ENCODE assay signal across 9 cellular contexts in genomic region chr6:158605266-158605878, GRCh38. TPM values are rescaled to one million over a fixed set of nuclear protein-coding genes. Genes with fewer than 3 reads are reported as not detected.
A peak's percentile ranks its signal among the peaks of the same experiment; 100 is the strongest.
DNase-seq lines count a peak whose midpoint lies in the region; ATAC-seq lines count a peak whose summit lies in the region.
"Had no signal": no experiment of that assay in that cellular context is flagged by ENCODE, and none has a peak within 500 bp of the region (broad histone marks: within the 10 kb centered on the region; RNA-seq: fewer than 3 reads in every experiment).

No MANE protein-coding gene starts in this region.

- H3K36me3 ChIP-seq in naive thymus-derived CD4-positive, alpha-beta T cell (ENCODE audit: control insufficient read depth in 2 of 3, insufficient read depth in 3 of 3, low read length in 3 of 3), result peaks cover 7 to 65% (median 25%) of the 10 kb centered on the region in 3 experiments

- H3K9me3 ChIP-seq in naive thymus-derived CD4-positive, alpha-beta T cell (ENCODE audit: control insufficient read depth in 2 of 3, low read length in 3 of 3), result no peaks in the 10 kb centered on the region

- H3K36me3 Mint-ChIP-seq in naive thymus-derived CD4-positive, alpha-beta T cell, result peaks cover 11 to 60% (median 18%) of the 10 kb centered on the region in 5 donors
- H3K36me3 Mint-ChIP-seq in stimulated activated naive CD8-positive, alpha-beta T cell treated with anti-CD3 and anti-CD28 coated beads, Interleukin-15, Interleukin-2, amounts not matched to agents 100 ng/mL and 50 ng/mL, for 24 hours (ENCODE audit: low read depth), result peaks cover 66% of the 10 kb centered on the region

- H3K4me3 Mint-ChIP-seq in naive thymus-derived CD4-positive, alpha-beta T cell, result no peak overlapping the region
- no peak overlapping the region for H3K4me3 Mint-ChIP-seq in stimulated activated naive CD8-positive, alpha-beta T cell treated with anti-CD3 and anti-CD28 coated beads, Interleukin-15, Interleukin-2, amounts not matched to agents 100 ng/mL and 50 ng/mL, for 24 hours
- H3K4me3 Mint-ChIP-seq: IgD-negative memory B cell had no signal

- H3K9me3 Mint-ChIP-seq in naive thymus-derived CD4-positive, alpha-beta T cell, result peaks cover 0 to 2% (median 0%) of the 10 kb centered on the region in 11 donors
- no peaks in the 10 kb centered on the region for H3K9me3 Mint-ChIP-seq in stimulated activated naive CD8-positive, alpha-beta T cell treated with anti-CD3 and anti-CD28 coated beads, Interleukin-15, Interleukin-2, amounts not matched to agents 100 ng/mL and 50 ng/mL, for 24 hours
- H3K9me3 Mint-ChIP-seq: IgD-negative memory B cell had no signal

- H3K4me3 ChIP-seq in naive thymus-derived CD4-positive, alpha-beta T cell (ENCODE audit: low read length), result no peak overlapping the region

- H3K4me1 ChIP-seq in naive thymus-derived CD4-positive, alpha-beta T cell (ENCODE audit: control insufficient read depth in 2 of 2, insufficient read depth in 2 of 2, low read length in 2 of 2), result no peaks in the 10 kb centered on the region

- intact Hi-C loops in naive thymus-derived CD4-positive, alpha-beta T cell (cut with micrococcal nuclease), result loop anchor here (1.0 kb wide), 2 partner anchors 384 to 391 kb away; no protein-coding TSS in a partner anchor

- H3K27ac ChIP-seq in naive thymus-derived CD4-positive, alpha-beta T cell (ENCODE audit: low read depth, low read length), result no peak overlapping the region

- peak; percentile 85 for ATAC-seq in esophagus mucosa
- peak; percentile 85 for ATAC-seq in naive thymus-derived CD4-positive, alpha-beta T cell
- ATAC-seq in HG03457 (IDR thresholded peaks at IDR 0.05; ENCODE audit: unreplicated experiment), result no peak

- CTCF ChIA-PET in naive thymus-derived CD4-positive, alpha-beta T cell (lab: Charles Lee), result interaction anchor here (0.7 to 2.0 kb wide), 8 partner anchors 10 to 391 kb away, joined by 3 to 10 read pairs (median 4); no protein-coding TSS in a partner anchor

- POLR2A ChIA-PET in naive thymus-derived CD4-positive, alpha-beta T cell (lab: Charles Lee), result interaction anchor here (0.6 kb wide), 1 partner anchor 47 kb away, joined by 3 read pairs; no protein-coding TSS in a partner anchor

- peak overlapping the region in 8 of 9 donors; percentile 5 to 83 (median 66) for H3K27ac Mint-ChIP-seq in naive thymus-derived CD4-positive, alpha-beta T cell
- peak overlapping the region; percentile 40 for H3K27ac Mint-ChIP-seq in stimulated activated naive CD8-positive, alpha-beta T cell treated with anti-CD3 and anti-CD28 coated beads, Interleukin-15, Interleukin-2, amounts not matched to agents 100 ng/mL and 50 ng/mL, for 24 hours
- H3K27ac Mint-ChIP-seq: IgD-negative memory B cell had no signal

- H3K27me3 Mint-ChIP-seq in naive thymus-derived CD4-positive, alpha-beta T cell, result no peaks in the 10 kb centered on the region
- H3K27me3 Mint-ChIP-seq in stimulated activated naive CD8-positive, alpha-beta T cell treated with anti-CD3 and anti-CD28 coated beads, Interleukin-15, Interleukin-2, amounts not matched to agents 100 ng/mL and 50 ng/mL, for 24 hours, result no peaks in the 10 kb centered on the region
- H3K27me3 Mint-ChIP-seq: IgD-negative memory B cell had no signal

- peaks cover 0 to 19% (median 7%) of the 10 kb centered on the region in 7 donors for H3K4me1 Mint-ChIP-seq in naive thymus-derived CD4-positive, alpha-beta T cell
- peaks cover 3% of the 10 kb centered on the region for H3K4me1 Mint-ChIP-seq in stimulated activated naive CD8-positive, alpha-beta T cell treated with anti-CD3 and anti-CD28 coated beads, Interleukin-15, Interleukin-2, amounts not matched to agents 100 ng/mL and 50 ng/mL, for 24 hours (ENCODE audit: low read depth)

- DNase-seq in CMK (ENCODE audit: low read depth), result peak; percentile 55
- DNase-seq in HK-2 (ENCODE audit: unreplicated experiment), result peak; percentile 48
- DNase-seq in NOMO-1 treated with DMSO at 0.1 percent for 48 hours (lab: John Stamatoyannopoulos, UW; ENCODE audit: unreplicated experiment), result peak; percentile 15
- DNase-seq in activated T-cell treated with anti-CD3 and anti-CD28 coated beads for 24 hours (ENCODE audit: low read depth), result peak; percentile 39
- DNase-seq in naive thymus-derived CD4-positive, alpha-beta T cell, result peak in 8 of 9 donors; percentile 31 to 57 (median 44)

- no peaks in the 10 kb centered on the region for H3K27me3 ChIP-seq in naive thymus-derived CD4-positive, alpha-beta T cell (ENCODE audit: control insufficient read depth in 2 of 2, insufficient read depth in 2 of 2, low read length in 2 of 2)

RNA-seq across cellular contexts. Expression of gene DYNLT1, which starts 39.2 kb away (rescaled TPM):
- 143 TPM for total RNA-seq in esophagus mucosa
- total RNA-seq in naive thymus-derived CD4-positive, alpha-beta T cell, result 100 to 1,000 TPM in 2 of 5 experiments, 10 to 100 TPM in 3; 66.4 to 122 (median 75.9) TPM
- 10 to 100 TPM; 81.6 to 95.6 TPM for polyA plus RNA-seq in naive thymus-derived CD4-positive, alpha-beta T cell

RNA-seq across cellular contexts. Expression of gene SYTL3, which starts 44.5 kb away (rescaled TPM):
- total RNA-seq in esophagus mucosa, result 1.7 TPM
- 10 to 100 TPM; 25.8 to 67.0 (median 31.1) TPM for total RNA-seq in naive thymus-derived CD4-positive, alpha-beta T cell
- polyA plus RNA-seq in naive thymus-derived CD4-positive, alpha-beta T cell, result 10 to 100 TPM; 13.4 to 27.3 TPM

RNA-seq across cellular contexts. Expression of gene TMEM181, which starts 45.5 kb away (rescaled TPM):
- 12.9 TPM for total RNA-seq in esophagus mucosa
- total RNA-seq in naive thymus-derived CD4-positive, alpha-beta T cell, result 10 to 100 TPM; 14.9 to 17.2 (median 16.5) TPM
- 1 to 10 TPM; 1.9 to 3.6 TPM for polyA plus RNA-seq in naive thymus-derived CD4-positive, alpha-beta T cell

Comparison
In these comparisons a context has a peak if more than half of its experiments do, and no peak if none do; other contexts are left out.
1. RNA of gene SYTL3, which starts 44.5 kb away (total RNA-seq): 25.8 to 67.0 TPM in naive thymus-derived CD4-positive, alpha-beta T cell; 1.7 TPM in esophagus mucosa (single experiment); every median in the first group is over 10 times any median in the second.
2. Peak in every context shown above with its lines, with median percentiles within 50 percentile points of each other: DNase-seq.